ENCODE assay signal across 1 cellular context in genomic region chr6:35688605-35689322, GRCh38.
TF ChIP-seq lines count a peak whose summit lies in the region.

Gene FKBP5, minus strand, starts transcription at chr6:35688915. Its CDS starts 46,091 bp downstream, at chr6:35642824.

TF ChIP-seq in HepG2, 621 proteins besides CTCF, POLR2A, EP300 and RAD21 (continued from another document and continues in another):
- peak; percentile 92; the same call in 1 of the 2 replicates for TF ChIP-seq ZNF329 (CRISPR knock-in tag; IDR thresholded peaks at IDR 0.05; ENCODE audit: low read depth)
- TF ChIP-seq ZNF605 (CRISPR knock-in tag; IDR thresholded peaks at IDR 0.05): no peak
- TF ChIP-seq MBD4 (IDR thresholded peaks at IDR 0.05; ENCODE audit: borderline replicate concordance, low read length): no peak
- TF ChIP-seq THYN1 (CRISPR knock-in tag; IDR thresholded peaks at IDR 0.05; ENCODE audit: borderline replicate concordance, low read depth): no peak
- no peak for TF ChIP-seq AGO1 (IDR thresholded peaks at IDR 0.05; ENCODE audit: low read depth, low read length, poor library complexity, severe bottlenecking)
- no peak for TF ChIP-seq ZC3H4 (CRISPR knock-in tag; IDR thresholded peaks at IDR 0.05; ENCODE audit: borderline replicate concordance)
- TF ChIP-seq TERF1 (CRISPR knock-in tag; IDR thresholded peaks at IDR 0.05): no peak
- TF ChIP-seq KAT8 (CRISPR knock-in tag; IDR thresholded peaks at IDR 0.05): peak; percentile 85
- TF ChIP-seq NR2F1 (CRISPR knock-in tag; IDR thresholded peaks at IDR 0.05): peak; percentile 83 to 84
- TF ChIP-seq KAT2B (IDR thresholded peaks at IDR 0.05; ENCODE audit: borderline replicate concordance, low read depth, low read length): no peak
- TF ChIP-seq ZNF781 (CRISPR knock-in tag; IDR thresholded peaks at IDR 0.05; ENCODE audit: borderline replicate concordance, not compliant biosample characterization): no peak
- TF ChIP-seq NFKBIZ (CRISPR knock-in tag; IDR thresholded peaks at IDR 0.05): no peak
- TF ChIP-seq RXRA (CRISPR knock-in tag; IDR thresholded peaks at IDR 0.05): 0 out of 2 replicates have a peak, but pooled peaks have one; percentile 47
- TF ChIP-seq GTF2F1 (IDR thresholded peaks at IDR 0.05; ENCODE audit: low read length): no peak
- peak; percentile 68 for TF ChIP-seq ZSCAN9 (CRISPR knock-in tag; IDR thresholded peaks at IDR 0.05; ENCODE audit: borderline replicate concordance)
- peak; percentile 94 for TF ChIP-seq SAP130 (CRISPR knock-in tag; IDR thresholded peaks at IDR 0.05; ENCODE audit: low read depth)
- TF ChIP-seq HOXD1 (CRISPR knock-in tag; IDR thresholded peaks at IDR 0.05): no peak
- peak; percentile 67 for TF ChIP-seq USF2 (IDR thresholded peaks at IDR 0.05; ENCODE audit: low read depth, low read length)
- peak; percentile 78; the same call in 1 of the 2 replicates for TF ChIP-seq USF2 (CRISPR knock-in tag; IDR thresholded peaks at IDR 0.05; ENCODE audit: borderline replicate concordance)
- no peak for TF ChIP-seq ZNF224 (CRISPR knock-in tag; IDR thresholded peaks at IDR 0.05)
- 0 out of 2 replicates have a peak, but pooled peaks have one; percentile 21 for TF ChIP-seq ZSCAN5A (CRISPR knock-in tag; IDR thresholded peaks at IDR 0.05; ENCODE audit: borderline replicate concordance)
- 0 out of 2 replicates have a peak, but pooled peaks have one; percentile 1 for TF ChIP-seq EED (CRISPR knock-in tag; IDR thresholded peaks at IDR 0.05)
- peak; percentile 79 for TF ChIP-seq MNT (IDR thresholded peaks at IDR 0.05)
- TF ChIP-seq PRDM4 (CRISPR knock-in tag; IDR thresholded peaks at IDR 0.05; ENCODE audit: borderline replicate concordance): no peak
- no peak; the same call in 1 of the 2 replicates for TF ChIP-seq BRD4 (CRISPR knock-in tag; IDR thresholded peaks at IDR 0.05)
- no peak for TF ChIP-seq ZNF460 (CRISPR knock-in tag; IDR thresholded peaks at IDR 0.05; ENCODE audit: borderline replicate concordance)
- 0 out of 2 replicates have a peak, but pooled peaks have one; percentile 15 for TF ChIP-seq HOMEZ (CRISPR knock-in tag; IDR thresholded peaks at IDR 0.05; ENCODE audit: low read depth)
- TF ChIP-seq NCOA2 (CRISPR knock-in tag; IDR thresholded peaks at IDR 0.05): no peak; the same call in 1 of the 2 replicates
- TF ChIP-seq MXD1 (CRISPR knock-in tag; IDR thresholded peaks at IDR 0.05): peak; percentile 80
- TF ChIP-seq SOX13 (IDR thresholded peaks at IDR 0.05): no peak
- TF ChIP-seq SOX13 (CRISPR knock-in tag; conservative IDR thresholded peaks at IDR 0.05 in 1 of 2, IDR thresholded peaks at IDR 0.05 in 1 of 2): no peak; a peak in 1 of 4 replicates
- peak; percentile 49; the same call in 1 of the 2 replicates for TF ChIP-seq NRL (CRISPR knock-in tag; IDR thresholded peaks at IDR 0.05; ENCODE audit: borderline replicate concordance)
- TF ChIP-seq FOXK1 (CRISPR knock-in tag; IDR thresholded peaks at IDR 0.05; ENCODE audit: borderline replicate concordance, low read depth): no peak
- no peak for TF ChIP-seq STAG1 (CRISPR knock-in tag; IDR thresholded peaks at IDR 0.05)
- TF ChIP-seq ZNF841 (CRISPR knock-in tag; IDR thresholded peaks at IDR 0.05; ENCODE audit: borderline replicate concordance): 0 out of 2 replicates have a peak, but pooled peaks have one; percentile 26
- no peak for TF ChIP-seq ATM (IDR thresholded peaks at IDR 0.05; ENCODE audit: borderline replicate concordance)
- peak; percentile 39; the same call in 1 of the 2 replicates for TF ChIP-seq ZNF264 (CRISPR knock-in tag; IDR thresholded peaks at IDR 0.05)
- TF ChIP-seq ZNF280D (CRISPR knock-in tag; IDR thresholded peaks at IDR 0.05): no peak
- no peak; the same call in 1 of the 2 replicates for TF ChIP-seq POGK (CRISPR knock-in tag; conservative IDR thresholded peaks at IDR 0.05)
- 0 out of 2 replicates have a peak, but pooled peaks have one; percentile 43 for TF ChIP-seq ZNF350 (CRISPR knock-in tag; IDR thresholded peaks at IDR 0.05; ENCODE audit: borderline replicate concordance, low read depth)
- TF ChIP-seq YY1 (IDR thresholded peaks at IDR 0.05; ENCODE audit: insufficient read depth, insufficient replicate concordance, low read depth, low read length): peak; percentile 45
- TF ChIP-seq ZBTB49 (CRISPR knock-in tag; IDR thresholded peaks at IDR 0.05; ENCODE audit: borderline replicate concordance): no peak
- 0 out of 2 replicates have a peak, but pooled peaks have one; percentile 53 for TF ChIP-seq PPARG (CRISPR knock-in tag; conservative IDR thresholded peaks at IDR 0.05)
- no peak for TF ChIP-seq ZNF775 (CRISPR knock-in tag; IDR thresholded peaks at IDR 0.05; ENCODE audit: borderline replicate concordance)
